In the genomic region with DNA sequence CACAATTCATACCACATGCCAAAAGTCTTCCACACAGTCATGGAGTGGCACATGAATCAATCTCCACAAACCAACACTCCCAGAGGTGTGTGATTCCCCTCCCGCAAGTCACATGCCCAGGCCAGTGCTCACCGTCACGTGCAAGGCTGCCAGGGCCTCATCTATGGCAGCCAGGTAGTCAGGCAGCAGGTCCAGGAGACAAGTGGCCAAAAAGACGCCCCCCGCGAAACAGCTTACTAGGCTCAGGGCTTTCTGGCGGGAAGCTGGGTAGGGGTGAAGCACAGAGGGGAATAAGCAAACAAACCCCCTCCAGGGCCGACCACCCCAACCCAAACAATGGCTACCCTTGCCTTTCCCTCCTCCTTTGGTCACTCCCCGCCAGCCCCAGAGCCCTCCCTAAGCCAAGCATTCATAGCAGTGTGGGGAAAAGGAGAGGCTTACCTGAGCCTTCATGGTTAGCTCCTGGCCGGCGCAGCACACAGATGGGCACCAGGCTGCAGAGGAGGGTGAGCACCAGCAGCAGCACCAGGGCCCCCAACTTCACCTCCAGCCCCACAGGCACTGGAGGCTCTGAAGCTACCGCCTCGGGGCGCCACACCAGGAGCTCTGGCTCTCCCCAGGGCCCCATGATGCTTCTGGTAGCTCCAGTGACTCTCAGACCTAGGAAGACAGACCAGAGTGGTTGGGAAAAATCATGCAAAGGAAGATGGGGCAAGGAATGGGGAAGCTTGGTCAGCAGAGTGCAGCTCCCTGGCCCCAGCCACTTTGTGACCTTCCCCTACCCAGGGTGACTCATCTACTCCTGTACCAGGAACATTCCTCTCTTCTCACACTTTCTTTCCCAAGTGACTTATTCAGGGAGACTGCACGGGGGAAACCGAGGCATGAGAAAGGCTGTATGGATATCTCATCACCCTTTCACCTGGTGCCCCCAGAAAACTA, we compare ENCODE assay signal across 5 cellular contexts.
DNase-seq lines count a peak whose midpoint lies in the region; ATAC-seq and FAIRE-seq lines count a peak whose summit lies in the region.

No MANE protein-coding gene starts in this region.

- no peak for FAIRE-seq in HTR-8/SVneo (lab: Jason Lieb, UNC)

- peak overlapping the region; percentile 89 for H3K4me3 ChIP-seq in HUES6 (ENCODE audit: low read depth, low read length)
- peak overlapping the region; percentile 81 to 84 for H3K4me3 ChIP-seq in muscle layer of duodenum (ENCODE audit: low read depth in 1 of 2, low read length in 2 of 2)

- peak overlapping the region; percentile 90 for H3K9ac ChIP-seq in HUES6 (ENCODE audit: low read length)

- no peak for ATAC-seq in GM18858 (IDR thresholded peaks at IDR 0.05; ENCODE audit: unreplicated experiment)

- H3K27me3 ChIP-seq in HUES6 (ENCODE audit: control insufficient read depth, insufficient read depth, low read length), result no peaks in the 10 kb centered on the region
- H3K27me3 ChIP-seq in muscle layer of duodenum (ENCODE audit: low read depth, low read length), result no peaks in the 10 kb centered on the region

- DNase-seq in HTR-8/SVneo (ENCODE audit: insufficient read length, low spot score), result no peak

- H3K27ac ChIP-seq in HUES6 (ENCODE audit: low read depth, low read length) (peak overlapping the region; percentile 91), angular gyrus (ENCODE audit: low read depth, low read length) (peak overlapping the region; percentile 94), muscle layer of duodenum (ENCODE audit: low read length) (peak overlapping the region; percentile 94)

- peaks cover 14% of the 10 kb centered on the region for H3K4me1 ChIP-seq in HUES6 (ENCODE audit: control insufficient read depth, insufficient read depth, low read length)
- H3K4me1 ChIP-seq in muscle layer of duodenum (ENCODE audit: control insufficient read depth in 1 of 2, insufficient read depth in 2 of 2, low read length in 2 of 2), result peaks cover 32 to 47% of the 10 kb centered on the region in 2 donors

- H3K36me3 ChIP-seq in HUES6 (ENCODE audit: control insufficient read depth, insufficient read depth, low read length) (peaks cover 28% of the 10 kb centered on the region), muscle layer of duodenum (ENCODE audit: control insufficient read depth in 1 of 2, insufficient read depth in 2 of 2, low read length in 2 of 2) (peaks cover 9 to 10% of the 10 kb centered on the region in 2 donors)

- no peaks in the 10 kb centered on the region for H3K9me3 ChIP-seq in HUES6 (ENCODE audit: control insufficient read depth, insufficient read depth, low read depth, low read length)
- H3K9me3 ChIP-seq in muscle layer of duodenum (ENCODE audit: control insufficient read depth in 1 of 2, low read length in 2 of 2), result no peaks in the 10 kb centered on the region
